ENCODE assay signal across 13 cellular contexts in genomic region chr10:5632430-5632829, GRCh38. TPM values are rescaled to one million over a fixed set of nuclear protein-coding genes. Genes with fewer than 3 reads are reported as not detected.
DNase-seq lines count a peak whose midpoint lies in the region; ATAC-seq and TF ChIP-seq lines count a peak whose summit lies in the region.
"Had no signal": no experiment of that assay in that cellular context is flagged by ENCODE, and none has a peak within 500 bp of the region (broad histone marks: within the 10 kb centered on the region; RNA-seq: fewer than 3 reads in every experiment).

No MANE protein-coding gene starts in this region.

- H3K4me1 Mint-ChIP-seq in natural killer cell treated with Interleukin-12 subunit alpha and Interleukin-12 subunit beta and Interleukin-15 and Interleukin-18, amount 100 ng/mL, for 72 hours (ENCODE audit: low read depth in 2 of 2) = peaks cover 9 to 20% of the 10 kb centered on the region in 2 donors
- H3K4me1 Mint-ChIP-seq in natural killer cell = peaks cover 4 to 10% of the 10 kb centered on the region in 2 donors

- ATAC-seq in natural killer cell treated with Interleukin-12 subunit alpha and Interleukin-12 subunit beta and Interleukin-15 and Interleukin-18, amount 100 ng/mL, for 72 hours = no peak
- ATAC-seq in natural killer cell (no peak), mucosa of descending colon (peak; percentile 86), GM19397 (IDR thresholded peaks at IDR 0.05; ENCODE audit: unreplicated experiment) (no peak)
- ATAC-seq: activated CD4-positive, CD25-positive, alpha-beta regulatory T cell treated with anti-CD3 and anti-CD28 coated beads, Interleukin-2, amount 50 U/mL, for 24 hours had no signal

- DNase-seq in natural killer cell treated with Interleukin-12 subunit alpha and Interleukin-12 subunit beta and Interleukin-15 and Interleukin-18, amount 100 ng/mL, for 72 hours (ENCODE audit: low spot score) = peak; percentile 34
- no peak for DNase-seq in natural killer cell
- DNase-seq in esophagus squamous epithelium (lab: John Stamatoyannopoulos, UW) = no peak
- peak in 2 of 3 donors; percentile 55 to 70 for DNase-seq in mucosa of descending colon
- no peak for DNase-seq in NCI-H128 (lab: John Stamatoyannopoulos, UW; ENCODE audit: unreplicated experiment)
- no peak for DNase-seq in epidermal melanocyte (ENCODE audit: insufficient read length, low spot score)
- DNase-seq in midbrain (lab: John Stamatoyannopoulos, UW) = no peak
- DNase-seq: brain microvascular endothelial cell, immature natural killer cell, NCI-H446, nucleus accumbens had no signal

- H3K27me3 ChIP-seq in esophagus squamous epithelium = no peaks in the 10 kb centered on the region
- H3K27me3 ChIP-seq: brain microvascular endothelial cell had no signal

- intact Hi-C loops in natural killer cell (cut with micrococcal nuclease) = no loop called here
- intact Hi-C loops in esophagus squamous epithelium (cut with DNase I) = no loop called here
- intact Hi-C loops in mucosa of descending colon (cut with DNase I, micrococcal nuclease) = no loop called here

- 32 to 33% methylated on average over 4 to 5 of the region's 5 CpGs for WGBS in esophagus squamous epithelium, 2 donors

- H3K27ac Mint-ChIP-seq in natural killer cell treated with Interleukin-12 subunit alpha and Interleukin-12 subunit beta and Interleukin-15 and Interleukin-18, amount 100 ng/mL, for 72 hours = no peak overlapping the region
- H3K27ac Mint-ChIP-seq in natural killer cell = no peak overlapping the region
- H3K27ac Mint-ChIP-seq: immature natural killer cell had no signal

- H3K4me1 ChIP-seq in esophagus squamous epithelium (peaks cover 21 to 67% (median 37%) of the 10 kb centered on the region in 3 donors), mucosa of descending colon (ENCODE audit: low read depth) (peaks cover 25% of the 10 kb centered on the region)

- H3K9me3 Mint-ChIP-seq in natural killer cell treated with Interleukin-12 subunit alpha and Interleukin-12 subunit beta and Interleukin-15 and Interleukin-18, amount 100 ng/mL, for 72 hours = no peaks in the 10 kb centered on the region
- H3K9me3 Mint-ChIP-seq in natural killer cell = no peaks in the 10 kb centered on the region
- H3K9me3 Mint-ChIP-seq: immature natural killer cell had no signal

- H3K9me3 ChIP-seq in esophagus squamous epithelium (no peaks in the 10 kb centered on the region), mucosa of descending colon (no peaks in the 10 kb centered on the region)

- no peaks in the 10 kb centered on the region for H3K36me3 Mint-ChIP-seq in natural killer cell treated with Interleukin-12 subunit alpha and Interleukin-12 subunit beta and Interleukin-15 and Interleukin-18, amount 100 ng/mL, for 72 hours
- no peaks in the 10 kb centered on the region for H3K36me3 Mint-ChIP-seq in natural killer cell
- H3K36me3 Mint-ChIP-seq: immature natural killer cell had no signal

- H3K4me3 ChIP-seq in esophagus squamous epithelium (no peak overlapping the region), mucosa of descending colon (no peak overlapping the region)

- TF ChIP-seq POLR2A in esophagus squamous epithelium (IDR thresholded peaks at IDR 0.05) = no peak

- no peak overlapping the region for H3K4me3 Mint-ChIP-seq in natural killer cell treated with Interleukin-12 subunit alpha and Interleukin-12 subunit beta and Interleukin-15 and Interleukin-18, amount 100 ng/mL, for 72 hours
- H3K4me3 Mint-ChIP-seq in natural killer cell = no peak overlapping the region
- H3K4me3 Mint-ChIP-seq: immature natural killer cell had no signal

- TF ChIP-seq CTCF in natural killer cell (IDR thresholded peaks at IDR 0.05) (no peak), esophagus squamous epithelium (IDR thresholded peaks at IDR 0.05) (no peak), mucosa of descending colon (IDR thresholded peaks at IDR 0.05) (no peak)

- peaks cover 7 to 20% of the 10 kb centered on the region in 2 donors for H3K27me3 Mint-ChIP-seq in natural killer cell treated with Interleukin-12 subunit alpha and Interleukin-12 subunit beta and Interleukin-15 and Interleukin-18, amount 100 ng/mL, for 72 hours
- H3K27me3 Mint-ChIP-seq in natural killer cell (ENCODE audit: low read depth in 2 of 2) = peaks cover 8 to 13% of the 10 kb centered on the region in 2 donors

- H3K27ac ChIP-seq in esophagus squamous epithelium = peak overlapping the region; percentile 0 to 75 (median 64)
- H3K27ac ChIP-seq: brain microvascular endothelial cell had no signal

- no peaks in the 10 kb centered on the region for H3K36me3 ChIP-seq in esophagus squamous epithelium
- H3K36me3 ChIP-seq in mucosa of descending colon (ENCODE audit: low read depth) = no peaks in the 10 kb centered on the region
- H3K36me3 ChIP-seq: brain microvascular endothelial cell had no signal

RNA-seq across cellular contexts. Expression of gene ASB13, which starts 34.0 kb away (rescaled TPM):
- 1 to 10 TPM; 1.9 to 2.3 TPM for total RNA-seq in natural killer cell treated with Interleukin-12 subunit alpha and Interleukin-12 subunit beta and Interleukin-15 and Interleukin-18, amount 100 ng/mL, for 72 hours
- total RNA-seq in natural killer cell (1 to 10 TPM in 2 of 3 donors, under 1 TPM in 1; 0.99 to 2.4 (median 1.4) TPM), esophagus squamous epithelium (10 to 100 TPM in 3 of 4 donors, 1 to 10 TPM in 1; 9.6 to 29.0 (median 15.7) TPM), mucosa of descending colon (10 to 100 TPM; 34.6 to 76.1 (median 50.5) TPM)

RNA-seq across cellular contexts. Expression of gene TASOR2, which starts 52.2 kb away (rescaled TPM):
- 100 to 1,000 TPM in 1 of 2 donors, 10 to 100 TPM in 1; 70.0 to 118 TPM for total RNA-seq in natural killer cell treated with Interleukin-12 subunit alpha and Interleukin-12 subunit beta and Interleukin-15 and Interleukin-18, amount 100 ng/mL, for 72 hours
- 10 to 100 TPM; 64.4 to 88.7 (median 66.4) TPM for total RNA-seq in natural killer cell
- total RNA-seq in esophagus squamous epithelium = 10 to 100 TPM; 18.0 to 86.8 (median 41.4) TPM
- 10 to 100 TPM; 46.4 to 63.2 (median 58.4) TPM for total RNA-seq in mucosa of descending colon

Comparison
In these comparisons a context has a peak if more than half of its experiments do, and no peak if none do; other contexts are left out.
1. DNase-seq: peak in natural killer cell treated with Interleukin-12 subunit alpha and Interleukin-12 subunit beta and Interleukin-15 and Interleukin-18, amount 100 ng/mL, for 72 hours (single experiment) and mucosa of descending colon (2 of 3); none in natural killer cell (single experiment), esophagus squamous epithelium (single experiment), NCI-H128 (single experiment), epidermal melanocyte (single experiment) and midbrain (single experiment).